ENCODE assay signal across 8 cellular contexts in the genomic region with DNA sequence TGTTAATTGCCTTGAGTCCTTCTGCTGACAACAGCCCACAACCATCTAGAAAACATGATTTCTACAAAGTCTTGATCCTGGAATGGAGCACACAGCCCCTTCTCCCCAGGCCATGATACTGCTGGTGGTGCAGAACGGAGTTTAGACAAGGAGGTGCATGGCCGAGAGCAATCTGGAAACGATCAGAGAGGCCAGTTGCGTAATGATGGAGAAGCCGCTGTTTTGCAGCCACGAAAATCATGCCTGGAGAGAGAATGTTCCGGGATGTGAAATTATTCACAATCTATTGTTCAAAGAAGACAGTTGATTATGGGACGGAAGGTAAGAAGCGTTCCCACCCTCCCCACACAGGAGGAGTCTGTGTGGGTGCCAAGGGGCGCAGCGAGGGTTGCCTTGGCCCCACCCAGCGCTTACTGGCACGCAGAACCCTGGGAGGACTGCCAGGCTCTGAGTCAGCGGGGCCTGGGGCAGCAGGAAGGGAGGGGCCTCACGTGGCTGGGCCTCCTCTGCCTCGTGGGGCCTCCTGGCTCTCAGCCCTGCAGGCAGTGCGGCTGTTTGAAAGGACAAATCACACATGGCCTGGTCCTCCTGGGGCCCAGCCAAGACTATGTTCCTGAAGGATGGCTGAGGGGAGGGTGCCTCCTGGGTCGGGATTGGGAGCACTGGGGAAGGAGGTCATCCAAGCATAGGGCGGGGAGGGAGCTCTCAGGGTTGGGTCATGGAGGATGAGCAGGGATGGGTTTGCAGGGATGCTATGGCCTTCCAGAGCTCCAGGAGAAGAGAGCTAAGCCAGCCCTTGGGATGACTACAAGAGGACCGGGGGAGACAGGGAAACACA. TPM values are rescaled to one million over a fixed set of nuclear protein-coding genes. Genes with fewer than 3 reads are reported as not detected.
DNase-seq lines count a peak whose midpoint lies in the region; ATAC-seq and TF ChIP-seq lines count a peak whose summit lies in the region.

No MANE protein-coding gene starts in this region.

- POLR2A ChIA-PET in activated CD4-positive, alpha-beta T cell treated with anti-CD3 and anti-CD28 coated beads, Interleukin-2, amount 10 ng/mL, durations not matched to agents 7 days and 5 days (lab: Charles Lee): no interaction called here

- CTCF ChIA-PET in activated CD4-positive, alpha-beta T cell treated with anti-CD3 and anti-CD28 coated beads, Interleukin-2, amount 10 ng/mL, durations not matched to agents 7 days and 5 days (lab: Charles Lee): interaction anchor here (0.6 to 11.7 kb wide), 9 partner anchors 9 to 1276 kb away, joined by 3 to 94 read pairs (median 3); partner anchors contain the start of genes AP5S1, CDC25B and CENPB

- H3K9me3 ChIP-seq in GM23248 (ENCODE audit: low read depth) (no peaks in the 10 kb centered on the region), liver (ENCODE audit: control insufficient read depth in 4 of 4, low read length in 3 of 4) (no peaks in the 10 kb centered on the region)

- ATAC-seq in GM18517 (IDR thresholded peaks at IDR 0.05; ENCODE audit: unreplicated experiment): no peak

- H3K36me3 Mint-ChIP-seq in activated CD4-positive, alpha-beta T cell treated with anti-CD3 and anti-CD28 coated beads, Interleukin-2, amount 10 ng/mL, durations not matched to agents 7 days and 5 days (ENCODE audit: low read depth): peaks cover 25% of the 10 kb centered on the region

- peaks cover 51% of the 10 kb centered on the region for H3F3A ChIP-seq in GM23248 (ENCODE audit: insufficient read depth)

- H2AFZ ChIP-seq in GM23248: no peak overlapping the region; the same call in 1 of the 2 replicates

- H3K4me3 ChIP-seq in GM23248 (peak overlapping the region; percentile 74), liver (ENCODE audit: low read depth in 1 of 3, low read length in 3 of 3) (peak overlapping the region; percentile 8 to 28 (median 27))

- H3K4me1 ChIP-seq in GM23248 (ENCODE audit: insufficient read depth): peaks cover 38% of the 10 kb centered on the region
- H3K4me1 ChIP-seq in liver (ENCODE audit: control insufficient read depth in 4 of 4, insufficient read depth in 4 of 4, low read length in 3 of 4): peaks cover 15 to 35% (median 27%) of the 10 kb centered on the region in 4 donors

- H3K9me3 Mint-ChIP-seq in activated CD4-positive, alpha-beta T cell treated with anti-CD3 and anti-CD28 coated beads, Interleukin-2, amount 10 ng/mL, durations not matched to agents 7 days and 5 days: no peaks in the 10 kb centered on the region

- H3K4me2 ChIP-seq in GM23248 (ENCODE audit: unreplicated experiment): peak overlapping the region; percentile 91

- peak in 1 of 2 donors; percentile 47 for TF ChIP-seq RAD21 in liver (IDR thresholded peaks at IDR 0.05)

- H3K27ac ChIP-seq in GM23248 (peak overlapping the region; percentile 100), liver (ENCODE audit: low read depth in 1 of 2, low read length in 2 of 2) (peak overlapping the region; percentile 90 to 94)

- TF ChIP-seq CTCF in liver (IDR thresholded peaks at IDR 0.05; ENCODE audit: low read depth, low read length, missing input control): no peak
- TF ChIP-seq CTCF in GM13977 (IDR thresholded peaks at IDR 0.05; ENCODE audit: extremely low read depth, insufficient read depth, missing control alignments): no peak

- peak overlapping the region; percentile 97 for H3K9ac ChIP-seq in GM23248
- H3K9ac ChIP-seq in liver (ENCODE audit: low read depth in 1 of 2, low read length in 2 of 2): peak overlapping the region; percentile 90 to 96

- H3K36me3 ChIP-seq in GM23248 (ENCODE audit: low read depth) (no peaks in the 10 kb centered on the region), liver (ENCODE audit: control insufficient read depth in 4 of 4, insufficient read depth in 3 of 4, low read depth in 1 of 4, low read length in 3 of 4) (no peaks in the 10 kb centered on the region)

- H4K20me1 ChIP-seq in GM23248 (ENCODE audit: insufficient read depth): no peaks in the 10 kb centered on the region

- peaks cover 17% of the 10 kb centered on the region; the same call in 1 of the 2 replicates for H3K79me2 ChIP-seq in GM23248 (ENCODE audit: insufficient read depth)

- 1 to 3% methylated on average over 16 to 20 of the region's 20 CpGs for WGBS in GM23248 (ENCODE audit: low coverage in 1 of 2, low lambda C conversion rate in 2 of 2, missing lambda C conversion rate in 2 of 2), 2 experiments
- WGBS in liver: 8% methylated on average over 20 of the region's 20 CpGs

- peak overlapping the region; percentile 97 for H3K27ac Mint-ChIP-seq in activated CD4-positive, alpha-beta T cell treated with anti-CD3 and anti-CD28 coated beads, Interleukin-2, amount 10 ng/mL, durations not matched to agents 7 days and 5 days

- H3K27me3 ChIP-seq in GM23248 (replicated peaks; ENCODE audit: insufficient read depth) (no peaks in the 10 kb centered on the region), liver (ENCODE audit: control insufficient read depth in 4 of 4, insufficient read depth in 4 of 4, low read length in 3 of 4) (no peaks in the 10 kb centered on the region)

- peak overlapping the region; percentile 76 for H3K4me3 Mint-ChIP-seq in activated CD4-positive, alpha-beta T cell treated with anti-CD3 and anti-CD28 coated beads, Interleukin-2, amount 10 ng/mL, durations not matched to agents 7 days and 5 days

- H3K27me3 Mint-ChIP-seq in activated CD4-positive, alpha-beta T cell treated with anti-CD3 and anti-CD28 coated beads, Interleukin-2, amount 10 ng/mL, durations not matched to agents 7 days and 5 days: no peaks in the 10 kb centered on the region

- DNase-seq in GM23248: peak; percentile 98
- peak; percentile 56 for DNase-seq in NCI-H2227 treated with DMSO at 0.1 percent for 48 hours (lab: John Stamatoyannopoulos, UW)
- peak; percentile 91 for DNase-seq in activated CD4-positive, alpha-beta T cell treated with anti-CD3 and anti-CD28 coated beads, Interleukin-2, amount 10 ng/mL, durations not matched to agents 7 days and 5 days
- peak; percentile 95 for DNase-seq in cerebellum (ENCODE audit: low spot score)
- peak; percentile 82 for DNase-seq in stimulated activated CD4-positive, alpha-beta T cell treated with anti-CD3 and anti-CD28 coated beads, Interleukin-2, amount 100 ng/mL, for 48 hours
- no peak for DNase-seq in GM13977 (ENCODE audit: low spot score)

- H3K9me2 ChIP-seq in GM23248 (ENCODE audit: insufficient read depth): no peaks in the 10 kb centered on the region

- H3K4me1 Mint-ChIP-seq in activated CD4-positive, alpha-beta T cell treated with anti-CD3 and anti-CD28 coated beads, Interleukin-2, amount 10 ng/mL, durations not matched to agents 7 days and 5 days: peaks cover 83% of the 10 kb centered on the region

- in situ Hi-C loops in GM23248 (cut with MboI) (no loop called here), GM13977 (cut with MboI; ENCODE audit: low pct_unique_long_range_greater_than_20kb, low sequenced_read_pairs, unreplicated experiment) (no loop called here)

TF ChIP-seq in liver, 16 proteins besides CTCF, POLR2A, EP300 and RAD21 (continues in another document):
- TF ChIP-seq TAF1 (conservative IDR thresholded peaks at IDR 0.05) (peak; percentile 21), HNF4G (IDR thresholded peaks at IDR 0.05) (no peak), HNF4A (conservative IDR thresholded peaks at IDR 0.05) (peak; percentile 47 to 76), FOXA1 (IDR thresholded peaks at IDR 0.05) (peak; percentile 70), JUND (IDR thresholded peaks at IDR 0.05) (peak; percentile 98 to 100), ATF3 (IDR thresholded peaks at IDR 0.05) (peak; percentile 94), FOXA2 (IDR thresholded peaks at IDR 0.05) (peak; percentile 61)
- TF ChIP-seq, protein P1, sequence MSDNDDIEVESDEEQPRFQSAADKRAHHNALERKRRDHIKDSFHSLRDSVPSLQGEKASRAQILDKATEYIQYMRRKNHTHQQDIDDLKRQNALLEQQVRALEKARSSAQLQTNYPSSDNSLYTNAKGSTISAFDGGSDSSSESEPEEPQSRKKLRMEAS (IDR thresholded peaks at IDR 0.05): peak; percentile 95

RNA-seq across cellular contexts. Expression of gene AP5S1, which starts 8.7 kb away (rescaled TPM):
- 24.8 and 25.0 TPM in 2 replicates for total RNA-seq in GM23248 (2014; rRNA removed; shearing (Covaris generic))
- polyA plus RNA-seq in GM23248 (2016; fragmentation: Nextera tagmentation; extraction: Ambion mirVana) (20.5 and 22.6 TPM in 2 replicates), liver (10 to 100 TPM in 1 of 2 donors, 1 to 10 TPM in 1; 9.1 to 13.1 TPM)
- total RNA-seq in activated CD4-positive, alpha-beta T cell treated with anti-CD3 and anti-CD28 coated beads, Interleukin-2, amount 10 ng/mL, durations not matched to agents 7 days and 5 days: 10 to 100 TPM; 16.6 to 18.2 TPM
- total RNA-seq in cerebellum (7.4 TPM), liver (10 to 100 TPM in 1 of 2 donors, 1 to 10 TPM in 1; 9.2 to 14.5 TPM)

RNA-seq across cellular contexts. Expression of gene CDC25B, which starts 15.5 kb away (rescaled TPM):
- 20.1 and 22.9 TPM in 2 replicates for total RNA-seq in GM23248 (2014; rRNA removed; shearing (Covaris generic))
- polyA plus RNA-seq in GM23248 (2016; fragmentation: Nextera tagmentation; extraction: Ambion mirVana): 16.3 and 18.2 TPM in 2 replicates
- 100 to 1,000 TPM; 403 to 429 TPM for total RNA-seq in activated CD4-positive, alpha-beta T cell treated with anti-CD3 and anti-CD28 coated beads, Interleukin-2, amount 10 ng/mL, durations not matched to agents 7 days and 5 days
- 9.2 TPM for total RNA-seq in cerebellum
- total RNA-seq in liver: 10 to 100 TPM in 1 of 2 donors, 1 to 10 TPM in 1; 4.4 to 11.9 TPM
- polyA plus RNA-seq in liver: 10 to 100 TPM in 1 of 2 donors, 1 to 10 TPM in 1; 6.5 to 12.9 TPM

RNA-seq across cellular contexts. Expression of gene CENPB, which starts 25.1 kb away (rescaled TPM):
- 134 and 153 TPM in 2 replicates for total RNA-seq in GM23248 (2014; rRNA removed; shearing (Covaris generic))
- polyA plus RNA-seq in GM23248 (2016; fragmentation: Nextera tagmentation; extraction: Ambion mirVana) (4.5 and 4.6 TPM in 2 replicates), liver (10 to 100 TPM in 1 of 2 donors, 1 to 10 TPM in 1; 4.5 to 32.4 TPM)
- 10 to 100 TPM; 77.8 to 85.6 TPM for total RNA-seq in activated CD4-positive, alpha-beta T cell treated with anti-CD3 and anti-CD28 coated beads, Interleukin-2, amount 10 ng/mL, durations not matched to agents 7 days and 5 days
- total RNA-seq in cerebellum (29.9 TPM), liver (10 to 100 TPM; 20.3 to 30.5 TPM)

RNA-seq across cellular contexts. Expression of gene SPEF1, which starts 30.4 kb away (rescaled TPM):
- not detected in 2 replicates for total RNA-seq in GM23248 (2014; rRNA removed; shearing (Covaris generic))
- 0.11 TPM in 1 of 2 replicates, not detected in the other for polyA plus RNA-seq in GM23248 (2016; fragmentation: Nextera tagmentation; extraction: Ambion mirVana)
- total RNA-seq in activated CD4-positive, alpha-beta T cell treated with anti-CD3 and anti-CD28 coated beads, Interleukin-2, amount 10 ng/mL, durations not matched to agents 7 days and 5 days: under 1 TPM; 0.17 to 0.21 TPM
- total RNA-seq in cerebellum: 1.00 TPM
- not detected for total RNA-seq in liver
- not detected for polyA plus RNA-seq in liver

RNA-seq across cellular contexts. Expression of gene MAVS, which starts 35.0 kb away (rescaled TPM):
- total RNA-seq in GM23248 (2014; rRNA removed; shearing (Covaris generic)): 22.0 and 27.4 TPM in 2 replicates
- polyA plus RNA-seq in GM23248 (2016; fragmentation: Nextera tagmentation; extraction: Ambion mirVana) (12.0 and 12.5 TPM in 2 replicates), liver (1 to 10 TPM; 4.7 to 6.5 TPM)
- total RNA-seq in activated CD4-positive, alpha-beta T cell treated with anti-CD3 and anti-CD28 coated beads, Interleukin-2, amount 10 ng/mL, durations not matched to agents 7 days and 5 days: 10 to 100 TPM; 34.8 to 36.4 TPM
- total RNA-seq in cerebellum (14.6 TPM), liver (10 to 100 TPM; 17.2 to 20.9 TPM)

Comparison
In these comparisons a context has a peak if more than half of its experiments do, and no peak if none do; other contexts are left out.
1. RNA of gene CDC25B, which starts 15.5 kb away (total RNA-seq): 403 to 429 TPM in activated CD4-positive, alpha-beta T cell treated with anti-CD3 and anti-CD28 coated beads, Interleukin-2, amount 10 ng/mL, durations not matched to agents 7 days and 5 days; 20.1 to 22.9 TPM in GM23248, 4.4 to 11.9 TPM in liver and 9.2 TPM in cerebellum (single experiment); every median in the first group is over 10 times any median in the second.